Comparison of ENCODE assay signal across 2 cellular contexts in the genomic region with DNA sequence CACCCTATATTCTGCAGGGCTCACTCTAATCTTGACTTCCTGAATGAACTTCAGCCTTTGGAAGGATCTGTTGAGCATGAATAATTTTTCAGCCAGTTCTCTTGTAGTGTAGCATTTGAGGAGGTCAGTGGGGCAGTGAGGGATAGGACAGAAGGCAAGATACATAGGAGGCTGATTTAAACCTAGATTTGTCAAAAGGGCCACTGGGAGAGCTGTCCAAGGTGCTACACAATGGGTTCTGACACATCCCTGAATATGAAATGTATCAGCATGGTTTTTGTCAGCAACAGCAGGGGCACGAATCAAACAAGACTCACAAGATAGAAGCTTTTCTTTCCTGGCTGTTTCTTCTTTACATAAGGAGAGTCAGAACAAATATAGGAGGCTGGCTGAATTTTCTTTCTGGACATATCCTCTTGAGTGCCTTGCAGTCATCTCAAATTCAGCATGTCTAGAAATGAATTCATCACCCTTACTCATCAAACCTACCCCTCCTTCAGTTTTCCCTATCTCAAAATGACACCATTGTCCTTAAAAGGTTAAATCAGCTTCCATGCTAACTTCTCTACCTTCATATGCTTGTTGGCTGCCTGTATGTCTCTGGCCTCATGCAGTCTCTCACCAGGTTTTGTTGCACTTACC.
A peak's percentile ranks its signal among the peaks of the same experiment; 100 is the strongest.
TF ChIP-seq lines count a peak whose summit lies in the region.

No MANE protein-coding gene starts in this region.

TF ChIP-seq in HCT116, 20 proteins besides CTCF, POLR2A, EP300 and RAD21 (continued from another document):
- TF ChIP-seq, protein P1, sequence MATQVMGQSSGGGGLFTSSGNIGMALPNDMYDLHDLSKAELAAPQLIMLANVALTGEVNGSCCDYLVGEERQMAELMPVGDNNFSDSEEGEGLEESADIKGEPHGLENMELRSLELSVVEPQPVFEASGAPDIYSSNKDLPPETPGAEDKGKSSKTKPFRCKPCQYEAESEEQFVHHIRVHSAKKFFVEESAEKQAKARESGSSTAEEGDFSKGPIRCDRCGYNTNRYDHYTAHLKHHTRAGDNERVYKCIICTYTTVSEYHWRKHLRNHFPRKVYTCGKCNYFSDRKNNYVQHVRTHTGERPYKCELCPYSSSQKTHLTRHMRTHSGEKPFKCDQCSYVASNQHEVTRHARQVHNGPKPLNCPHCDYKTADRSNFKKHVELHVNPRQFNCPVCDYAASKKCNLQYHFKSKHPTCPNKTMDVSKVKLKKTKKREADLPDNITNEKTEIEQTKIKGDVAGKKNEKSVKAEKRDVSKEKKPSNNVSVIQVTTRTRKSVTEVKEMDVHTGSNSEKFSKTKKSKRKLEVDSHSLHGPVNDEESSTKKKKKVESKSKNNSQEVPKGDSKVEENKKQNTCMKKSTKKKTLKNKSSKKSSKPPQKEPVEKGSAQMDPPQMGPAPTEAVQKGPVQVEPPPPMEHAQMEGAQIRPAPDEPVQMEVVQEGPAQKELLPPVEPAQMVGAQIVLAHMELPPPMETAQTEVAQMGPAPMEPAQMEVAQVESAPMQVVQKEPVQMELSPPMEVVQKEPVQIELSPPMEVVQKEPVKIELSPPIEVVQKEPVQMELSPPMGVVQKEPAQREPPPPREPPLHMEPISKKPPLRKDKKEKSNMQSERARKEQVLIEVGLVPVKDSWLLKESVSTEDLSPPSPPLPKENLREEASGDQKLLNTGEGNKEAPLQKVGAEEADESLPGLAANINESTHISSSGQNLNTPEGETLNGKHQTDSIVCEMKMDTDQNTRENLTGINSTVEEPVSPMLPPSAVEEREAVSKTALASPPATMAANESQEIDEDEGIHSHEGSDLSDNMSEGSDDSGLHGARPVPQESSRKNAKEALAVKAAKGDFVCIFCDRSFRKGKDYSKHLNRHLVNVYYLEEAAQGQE (IDR thresholded peaks at IDR 0.05; ENCODE audit: low read depth), result peak; percentile 88
- no peak for TF ChIP-seq ELF1 (IDR thresholded peaks at IDR 0.05; ENCODE audit: borderline replicate concordance, low read depth)
- TF ChIP-seq SRF (IDR thresholded peaks at IDR 0.05; ENCODE audit: low read depth), result no peak

TF ChIP-seq in SK-N-SH, 30 proteins besides CTCF, POLR2A, EP300 and RAD21 (continued from another document):
- TF ChIP-seq, protein P1 (IDR thresholded peaks at IDR 0.05; ENCODE audit: low read depth, low read length), result peak; percentile 97
